ENCODE assay signal across 10 cellular contexts in genomic region chr11:78290293-78291176, GRCh38.
DNase-seq lines count a peak whose midpoint lies in the region; ATAC-seq and TF ChIP-seq lines count a peak whose summit lies in the region.
"Had no signal": no experiment of that assay in that cellular context is flagged by ENCODE, and none has a peak within 500 bp of the region (broad histone marks: within the 10 kb centered on the region; RNA-seq: fewer than 3 reads in every experiment).

No MANE protein-coding gene starts in this region.

- no peaks in the 10 kb centered on the region for H3K36me3 Mint-ChIP-seq in neural progenitor cell

- no peak overlapping the region for H3K27ac Mint-ChIP-seq in neural progenitor cell

- H3K9ac ChIP-seq in neural progenitor cell = no peak overlapping the region

- H4K20me1 ChIP-seq in PC-9 (ENCODE audit: insufficient read depth) (no peaks in the 10 kb centered on the region), neural progenitor cell (ENCODE audit: low read depth) (peaks cover 6% of the 10 kb centered on the region)

- H3K27me3 ChIP-seq in PC-9 (ENCODE audit: insufficient read depth, low read depth) (no peaks in the 10 kb centered on the region), neural progenitor cell (no peaks in the 10 kb centered on the region)

- CTCF ChIA-PET in PC-9 (lab: Charles Lee) = no interaction called here

- H3K36me3 ChIP-seq in PC-9 (ENCODE audit: low read depth) (no peaks in the 10 kb centered on the region), neural progenitor cell (no peaks in the 10 kb centered on the region)

- no peaks in the 10 kb centered on the region for H3K79me2 ChIP-seq in PC-9 (ENCODE audit: low read depth)
- H3K79me2 ChIP-seq in neural progenitor cell (ENCODE audit: low read depth) = no peaks in the 10 kb centered on the region

- H3K27me3 Mint-ChIP-seq in neural progenitor cell (ENCODE audit: insufficient read depth, low read depth) = peaks cover 2% of the 10 kb centered on the region

- BruUV-seq in PC-9 (replicated peaks; lab: Mats Ljungman, UMichigan) = no TSS peak

- H3K9me3 Mint-ChIP-seq in neural progenitor cell = peaks cover 7% of the 10 kb centered on the region

- peak; percentile 32 for DNase-seq in DMS53 (lab: John Stamatoyannopoulos, UW)
- DNase-seq in DMS53 treated with DMSO at 0.1 percent for 48 hours (lab: John Stamatoyannopoulos, UW; ENCODE audit: unreplicated experiment) = no peak
- peak in 1 of 2 experiments; percentile 87 for DNase-seq in PC-9
- peak; percentile 57 for DNase-seq in epithelial cell of prostate (ENCODE audit: low read depth, low spot score)
- peak; percentile 90 for DNase-seq in skeletal muscle cell (ENCODE audit: low read depth)
- no peak for DNase-seq in neural progenitor cell (ENCODE audit: low spot score)
- no peak for DNase-seq in DMS 273 (lab: John Stamatoyannopoulos, UW; ENCODE audit: unreplicated experiment)

- no peak overlapping the region for H3K4me3 Mint-ChIP-seq in neural progenitor cell

- H3K4me1 ChIP-seq in PC-9 (replicated peaks; ENCODE audit: insufficient read depth) (peaks cover 23% of the 10 kb centered on the region), neural progenitor cell (no peaks in the 10 kb centered on the region)
- H3K4me1 ChIP-seq: foreskin keratinocyte had no signal

- no peak overlapping the region for H3K4me3 ChIP-seq in PC-9
- no peak overlapping the region for H3K4me3 ChIP-seq in skeletal muscle cell (ENCODE audit: low read depth, low read length)
- H3K4me3 ChIP-seq in neural progenitor cell = no peak overlapping the region

- intact Hi-C loops in PC-9 (cut with micrococcal nuclease; ENCODE audit: unreplicated experiment) = loop anchor here (10.0 kb wide), 1 partner anchor 124 kb away; the partner anchor contains the start of gene GAB2

- no peaks in the 10 kb centered on the region for H3K4me1 Mint-ChIP-seq in neural progenitor cell

- H2AFZ ChIP-seq in PC-9 (no peak overlapping the region), neural progenitor cell (replicated peaks) (no peak overlapping the region)

- H3F3A ChIP-seq in PC-9 (ENCODE audit: insufficient read depth, low read depth) (peaks cover 8% of the 10 kb centered on the region), neural progenitor cell (ENCODE audit: low read depth) (no peaks in the 10 kb centered on the region)

- peak overlapping the region; percentile 17; the same call in 1 of the 2 replicates for H3K4me2 ChIP-seq in PC-9
- no peak overlapping the region for H3K4me2 ChIP-seq in neural progenitor cell

- POLR2A ChIA-PET in PC-9 (lab: Charles Lee; ENCODE audit: unreplicated experiment) = no interaction called here

- H3K9me3 ChIP-seq in PC-9 (ENCODE audit: insufficient read depth, low read depth) (peaks cover 14% of the 10 kb centered on the region), neural progenitor cell (ENCODE audit: low read depth) (no peaks in the 10 kb centered on the region)

- no peaks in the 10 kb centered on the region for H3K9me2 ChIP-seq in PC-9 (ENCODE audit: insufficient read depth)

- TF ChIP-seq CTCF in PC-9 (conservative IDR thresholded peaks at IDR 0.05) (no peak), neural progenitor cell (IDR thresholded peaks at IDR 0.05) (no peak)

- no peak for ATAC-seq in HG03354 (IDR thresholded peaks at IDR 0.05; ENCODE audit: poor library complexity, severe bottlenecking, unreplicated experiment)
- ATAC-seq: foreskin keratinocyte had no signal

- H3K27ac ChIP-seq in PC-9 (peak overlapping the region; percentile 43; the same call in 1 of the 2 replicates), epithelial cell of prostate (peak overlapping the region; percentile 53), neural progenitor cell (no peak overlapping the region)
- H3K27ac ChIP-seq: 22Rv1, foreskin keratinocyte had no signal

Comparison
In these comparisons a context has a peak if more than half of its experiments do, and no peak if none do; other contexts are left out.
1. DNase-seq: peak in DMS53 (single experiment), epithelial cell of prostate (single experiment) and skeletal muscle cell (single experiment); none in DMS53 treated with DMSO at 0.1 percent for 48 hours (single experiment), neural progenitor cell (single experiment) and DMS 273 (single experiment).